21 cellular contexts compared by ENCODE assay signal in genomic region chr10:68175954-68176353, GRCh38. TPM values are rescaled to one million over a fixed set of nuclear protein-coding genes. Genes with fewer than 3 reads are reported as not detected.
"Had no signal": no experiment of that assay in that cellular context is flagged by ENCODE, and none has a peak within 500 bp of the region (broad histone marks: within the 10 kb centered on the region; RNA-seq: fewer than 3 reads in every experiment).

No MANE protein-coding gene starts in this region.

- H3K9me3 ChIP-seq: adrenal gland, left ventricle myocardium inferior, tibial artery had no signal

- H3K27me3 ChIP-seq: adrenal gland, cardiac muscle cell, tibial artery had no signal

- H3K27ac Mint-ChIP-seq: activated CD4-positive, alpha-beta memory T cell treated with anti-CD3 and anti-CD28 coated beads for 36 hours; activated T-helper 1 cell treated with anti-CD3 and anti-CD28 coated beads, Interleukin-12 subunit alpha, Interleukin-12 subunit beta, Interleukin-2, Interleukin-4 antibody, amounts not matched to agents 30 ng/mL and 10 ng/mL and 1 ng/mL, durations not matched to agents 14 hours and 24 hours and 36 hours had no signal

- H3K36me3 ChIP-seq: adrenal gland, cardiac muscle cell, tibial artery had no signal

- H3K4me3 Mint-ChIP-seq: activated CD4-positive, alpha-beta memory T cell treated with anti-CD3 and anti-CD28 coated beads for 36 hours; activated T-helper 1 cell treated with anti-CD3 and anti-CD28 coated beads, Interleukin-12 subunit alpha, Interleukin-12 subunit beta, Interleukin-2, Interleukin-4 antibody, amounts not matched to agents 30 ng/mL and 10 ng/mL and 1 ng/mL, durations not matched to agents 14 hours and 24 hours and 36 hours had no signal

- H3K36me3 Mint-ChIP-seq: activated CD4-positive, alpha-beta memory T cell treated with anti-CD3 and anti-CD28 coated beads for 36 hours; activated naive CD4-positive, alpha-beta T cell treated with anti-CD3 and anti-CD28 coated beads, Interleukin-2, amount 50 U/mL, for 72 hours had no signal

- ATAC-seq: activated naive CD4-positive, alpha-beta T cell treated with anti-CD3 and anti-CD28 coated beads, Interleukin-2, amount 50 U/mL, for 72 hours; stimulated activated naive CD8-positive, alpha-beta T cell treated with anti-CD3 and anti-CD28 coated beads, Interleukin-15, Interleukin-2, amounts not matched to agents 100 U/mL and 50 U/mL, for 24 hours had no signal

- H3K9me3 Mint-ChIP-seq: activated CD4-positive, alpha-beta memory T cell treated with anti-CD3 and anti-CD28 coated beads for 36 hours; activated naive CD4-positive, alpha-beta T cell treated with anti-CD3 and anti-CD28 coated beads, Interleukin-2, amount 50 U/mL, for 72 hours; activated T-helper 1 cell treated with anti-CD3 and anti-CD28 coated beads, Interleukin-12 subunit alpha, Interleukin-12 subunit beta, Interleukin-2, Interleukin-4 antibody, amounts not matched to agents 30 ng/mL and 10 ng/mL and 1 ng/mL, durations not matched to agents 14 hours and 24 hours and 36 hours had no signal

- H3K27me3 Mint-ChIP-seq: activated CD4-positive, alpha-beta memory T cell treated with anti-CD3 and anti-CD28 coated beads for 36 hours had no signal

- H3K4me3 ChIP-seq: adrenal gland, cardiac muscle cell, left ventricle myocardium inferior, tibial artery had no signal

- H3K4me1 ChIP-seq: adrenal gland, tibial artery had no signal

- DNase-seq: activated CD4-positive, alpha-beta memory T cell treated with anti-CD3 and anti-CD28 coated beads for 36 hours; activated gamma-delta T cell treated with Interleukin-2 at 50 U/mL for 16 hours; activated T-cell treated with anti-CD3 and anti-CD28 coated beads for 4 hours; adrenal gland; dermis blood vessel endothelial cell; effector memory CD4-positive, alpha-beta T cell; head of caudate nucleus; left ventricle myocardium inferior; occipital lobe; stimulated activated CD4-positive, alpha-beta T cell treated with anti-CD3 and anti-CD28 coated beads, Interleukin-2, amount 100 ng/mL, for 24 hours; stimulated activated naive CD8-positive, alpha-beta T cell treated with anti-CD3 and anti-CD28 coated beads, Interleukin-15, Interleukin-2, amounts not matched to agents 100 U/mL and 50 U/mL, for 24 hours; substantia nigra; tibial artery had no signal

- H3K27ac ChIP-seq: adrenal gland, cardiac muscle cell, left ventricle myocardium inferior, tibial artery had no signal

RNA-seq across cellular contexts. Expression of gene ATOH7, which starts 56.0 kb away (rescaled TPM):
- total RNA-seq: activated CD4-positive, alpha-beta memory T cell treated with anti-CD3 and anti-CD28 coated beads for 36 hours; activated naive CD4-positive, alpha-beta T cell treated with anti-CD3 and anti-CD28 coated beads, Interleukin-2, amount 50 U/mL, for 72 hours; activated T-helper 1 cell treated with anti-CD3 and anti-CD28 coated beads, Interleukin-12 subunit alpha, Interleukin-12 subunit beta, Interleukin-2, Interleukin-4 antibody, amounts not matched to agents 30 ng/mL and 10 ng/mL and 1 ng/mL, durations not matched to agents 14 hours and 24 hours and 36 hours; cardiac muscle cell; dermis blood vessel endothelial cell; endothelial cell of umbilical vein; kidney epithelial cell; left ventricle myocardium inferior; posterior vena cava; skeletal muscle tissue; T-helper 2 cell treated with Interferon-gamma antibody and Interleukin-4, amounts not matched to agents 100 ng/mL and 5 ng/mL, for 36 hours had no signal
- polyA plus RNA-seq: endothelial cell of umbilical vein had no signal
